Comparison of ENCODE assay signal across 8 cellular contexts in the genomic region with DNA sequence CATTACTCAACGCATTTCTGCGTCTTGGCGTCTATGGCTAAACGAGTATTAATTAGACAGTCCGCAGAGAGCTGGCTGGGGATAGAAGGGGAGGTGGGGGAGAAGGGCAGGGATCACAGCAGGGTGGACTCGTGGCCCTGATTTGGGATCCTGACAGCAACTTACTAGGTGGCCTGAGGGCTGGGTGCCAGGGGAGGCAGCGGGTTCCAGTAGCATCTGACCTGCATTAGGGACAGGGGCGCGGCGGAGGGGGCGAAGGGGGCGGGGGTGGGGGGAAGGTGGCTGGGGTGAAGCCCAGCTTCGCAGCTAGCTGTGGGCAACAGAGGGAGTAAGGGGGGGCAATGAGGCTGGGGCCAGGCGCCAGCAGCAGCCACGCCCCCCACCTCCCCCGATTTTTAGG. TPM values are rescaled to one million over a fixed set of nuclear protein-coding genes. Genes with fewer than 3 reads are reported as not detected.
A peak's percentile ranks its signal among the peaks of the same experiment; 100 is the strongest.
DNase-seq lines count a peak whose midpoint lies in the region; ATAC-seq, FAIRE-seq and TF ChIP-seq lines count a peak whose summit lies in the region.

No MANE protein-coding gene starts in this region.

- no peaks in the 10 kb centered on the region for H3K36me3 ChIP-seq in pancreas

- TF ChIP-seq CTCF in CD14-positive monocyte (IDR thresholded peaks at IDR 0.05) (no peak), foreskin fibroblast (IDR thresholded peaks at IDR 0.05; ENCODE audit: low read depth, low read length) (no peak), pancreas (IDR thresholded peaks at IDR 0.05) (no peak)

- no peak for DNase-seq in CD14-positive monocyte (ENCODE audit: low spot score)
- no peak for DNase-seq in T-cell
- DNase-seq in foreskin fibroblast, result peak in 1 of 2 donors; percentile 6
- peak in 4 of 6 donors; percentile 29 to 50 (median 30) for DNase-seq in pancreas
- DNase-seq in stimulated activated CD4-positive, alpha-beta T cell treated with anti-CD3 and anti-CD28 coated beads, Interleukin-1b, Interleukin-23, amount 100 ng/mL, for 48 hours, result no peak
- DNase-seq in DMS 273 treated with DMSO at 0.1 percent for 48 hours (lab: John Stamatoyannopoulos, UW), result no peak
- no peak for DNase-seq in iPS-NIHi11 (ENCODE audit: low spot score)

- H3K4me3 ChIP-seq in foreskin fibroblast (ENCODE audit: low read depth in 1 of 2, low read length in 2 of 2), result peak overlapping the region; percentile 68 to 74
- H3K4me3 ChIP-seq in pancreas, result peak overlapping the region in 2 of 4 donors; percentile 84 to 85

- peaks cover 10 to 37% (median 32%) of the 10 kb centered on the region in 3 donors for H3K4me1 ChIP-seq in pancreas

- ATAC-seq in T-cell (replicated peaks in 1 of 4) (no peak), pancreas (peak in 1 of 4 donors; percentile 0), GM19395 (IDR thresholded peaks at IDR 0.05; ENCODE audit: unreplicated experiment) (no peak)

- POLR2A ChIA-PET in T-cell (lab: Charles Lee), result no interaction called here

- no peaks in the 10 kb centered on the region for H3K27me3 ChIP-seq in pancreas

- H3K9me3 Mint-ChIP-seq in CD14-positive monocyte (peaks cover 0 to 7% (median 0%) of the 10 kb centered on the region in 7 donors), T-cell (no peaks in the 10 kb centered on the region)

- H3K4me1 Mint-ChIP-seq in CD14-positive monocyte (peaks cover 6% of the 10 kb centered on the region), T-cell (peaks cover 8 to 11% (median 8%) of the 10 kb centered on the region in 3 donors)

- CTCF ChIA-PET in T-cell (lab: Charles Lee), result no interaction called here

- H3K9me3 ChIP-seq in pancreas, result no peaks in the 10 kb centered on the region

- peaks cover 47 to 67% (median 57%) of the 10 kb centered on the region in 3 donors for H3K27me3 Mint-ChIP-seq in CD14-positive monocyte (ENCODE audit: low read depth in 3 of 3)
- H3K27me3 Mint-ChIP-seq in T-cell, result peaks cover 46 to 52% of the 10 kb centered on the region in 2 donors

- 17 to 23% methylated on average over 11 to 16 of the region's 16 CpGs for WGBS in pancreas, 2 donors

- H3K4me3 Mint-ChIP-seq in CD14-positive monocyte (peak overlapping the region; percentile 37 to 76), T-cell (peak overlapping the region in 2 of 3 donors; percentile 45 to 71)

- H3K27ac Mint-ChIP-seq in CD14-positive monocyte (no peak overlapping the region), T-cell (no peak overlapping the region)

- intact Hi-C loops in CD14-positive monocyte (cut with micrococcal nuclease) (no loop called here), pancreas (cut with DNase I) (no loop called here)

- FAIRE-seq in pancreas (lab: Jason Lieb, UNC), result no peak

- H3K36me3 Mint-ChIP-seq in CD14-positive monocyte (no peaks in the 10 kb centered on the region), T-cell (no peaks in the 10 kb centered on the region)

- peak overlapping the region; percentile 75 to 96 (median 86) for H3K27ac ChIP-seq in pancreas

RNA-seq across cellular contexts. Expression of gene BACE2, which starts 1.0 kb away (rescaled TPM):
- polyA plus RNA-seq in CD14-positive monocyte (under 1 TPM in 1 of 2 donors, not detected in 1; 0.26 TPM), pancreas (10 to 100 TPM; 14.4 to 17.3 TPM)
- total RNA-seq in T-cell (1 to 10 TPM in 1 of 5 donors, under 1 TPM in 4; 0.30 to 1.1 (median 0.68) TPM), pancreas (10 to 100 TPM; 20.6 to 85.6 (median 52.2) TPM)

Comparison
In these comparisons a context has a peak if more than half of its experiments do, and no peak if none do; other contexts are left out.
1. DNase-seq: peak in pancreas (4 of 6); none in CD14-positive monocyte (single experiment), T-cell (0 of 34), stimulated activated CD4-positive, alpha-beta T cell treated with anti-CD3 and anti-CD28 coated beads, Interleukin-1b, Interleukin-23, amount 100 ng/mL, for 48 hours (single experiment), DMS 273 treated with DMSO at 0.1 percent for 48 hours (single experiment) and iPS-NIHi11 (single experiment).
2. RNA of gene BACE2, which starts 1.0 kb away (total RNA-seq): 20.6 to 85.6 TPM in pancreas; 0.30 to 1.1 TPM in T-cell; every median in the first group is over 10 times any median in the second.